9 cellular contexts compared by ENCODE assay signal in genomic region chr10:660413-660979, GRCh38. TPM values are rescaled to one million over a fixed set of nuclear protein-coding genes. Genes with fewer than 3 reads are reported as not detected.
DNase-seq lines count a peak whose midpoint lies in the region; TF ChIP-seq lines count a peak whose summit lies in the region.
"Had no signal": no experiment of that assay in that cellular context is flagged by ENCODE, and none has a peak within 500 bp of the region (broad histone marks: within the 10 kb centered on the region; RNA-seq: fewer than 3 reads in every experiment).

No MANE protein-coding gene starts in this region.

- no peaks in the 10 kb centered on the region for H3K27me3 ChIP-seq in esophagus squamous epithelium
- H3K27me3 ChIP-seq in neural cell (ENCODE audit: insufficient read depth, low read depth, low read length) = no peaks in the 10 kb centered on the region

- H3K36me3 ChIP-seq in esophagus squamous epithelium (no peaks in the 10 kb centered on the region), neural cell (ENCODE audit: insufficient read depth, low read length) (no peaks in the 10 kb centered on the region)

- peak overlapping the region; percentile 60 for H3K9ac ChIP-seq in neural cell (ENCODE audit: low read length)

- H3K4me3 Mint-ChIP-seq in type B pancreatic cell = peak overlapping the region; percentile 7

- H3K27ac ChIP-seq in esophagus squamous epithelium (peak overlapping the region in 3 of 4 donors; percentile 51 to 59 (median 55)), neural cell (ENCODE audit: low read length) (peak overlapping the region; percentile 84)

- no peaks in the 10 kb centered on the region for H4K20me1 ChIP-seq in neural cell (ENCODE audit: insufficient read depth)

- no peaks in the 10 kb centered on the region for H3K36me3 Mint-ChIP-seq in type B pancreatic cell

- H3K9me3 Mint-ChIP-seq in type B pancreatic cell = no peaks in the 10 kb centered on the region

- peak overlapping the region; percentile 54 for H3K27ac Mint-ChIP-seq in type B pancreatic cell

- TF ChIP-seq EP300 in neural cell (conservative IDR thresholded peaks at IDR 0.05; ENCODE audit: poor library complexity, severe bottlenecking) = no peak

- TF ChIP-seq RAD21 in neural cell (conservative IDR thresholded peaks at IDR 0.05) = no peak

- POLR2A ChIA-PET in GM10248 (lab: Yijun Ruan, JAX) = no interaction called here

- TF ChIP-seq POLR2A in esophagus squamous epithelium (IDR thresholded peaks at IDR 0.05) = no peak

- peaks cover 44% of the 10 kb centered on the region for H3K4me1 Mint-ChIP-seq in type B pancreatic cell (ENCODE audit: unreplicated experiment)

- H3K27me3 Mint-ChIP-seq in type B pancreatic cell = no peaks in the 10 kb centered on the region

- peaks cover 0 to 56% (median 5%) of the 10 kb centered on the region in 3 donors for H3K4me1 ChIP-seq in esophagus squamous epithelium

- no peaks in the 10 kb centered on the region for H3K9me2 ChIP-seq in neural cell (ENCODE audit: insufficient read depth, low read length)

- H2AFZ ChIP-seq in neural cell (ENCODE audit: low read depth, low read length) = no peak overlapping the region

- intact Hi-C loops in esophagus squamous epithelium (cut with DNase I) = no loop called here

- H3K4me2 ChIP-seq in neural cell (ENCODE audit: low read length) = peak overlapping the region; percentile 13

- H3K79me2 ChIP-seq in neural cell (replicated peaks; ENCODE audit: insufficient read depth, low read length) = peaks cover 79% of the 10 kb centered on the region

- H3F3A ChIP-seq in neural cell (ENCODE audit: insufficient read depth, low read length, poor library complexity, severe bottlenecking) = no peaks in the 10 kb centered on the region

- H3K9me3 ChIP-seq in esophagus squamous epithelium = no peaks in the 10 kb centered on the region
- no peaks in the 10 kb centered on the region for H3K9me3 ChIP-seq in neural cell (ENCODE audit: low read length)

- CTCF ChIA-PET in GM10248 (lab: Yijun Ruan, JAX) = interaction anchor here (1.4 kb wide), 2 partner anchors 8 to 15 kb away, joined by 3 to 5 read pairs; no protein-coding TSS in a partner anchor

- TF ChIP-seq CTCF in esophagus squamous epithelium (IDR thresholded peaks at IDR 0.05) (no peak), neural cell (IDR thresholded peaks at IDR 0.05; ENCODE audit: poor library complexity, severe bottlenecking) (no peak), type B pancreatic cell (conservative IDR thresholded peaks at IDR 0.05) (no peak), GM10248 (IDR thresholded peaks at IDR 0.05; ENCODE audit: control extremely low read depth, extremely low read depth, low read depth, missing control alignments) (no peak)

- no peak overlapping the region for H3K4me3 ChIP-seq in esophagus squamous epithelium
- peak overlapping the region; percentile 57 for H3K4me3 ChIP-seq in neural cell (ENCODE audit: low read length)

- DNase-seq in NCI-H510A treated with DMSO at 0.1 percent for 48 hours (lab: John Stamatoyannopoulos, UW) = peak; percentile 45
- no peak for DNase-seq in NCI-H510A (lab: John Stamatoyannopoulos, UW)
- no peak for DNase-seq in esophagus squamous epithelium (lab: John Stamatoyannopoulos, UW)
- DNase-seq in type B pancreatic cell (ENCODE audit: extremely low spot score, unreplicated experiment) = peak; percentile 39
- DNase-seq in NAMALWA (ENCODE audit: low spot score) = no peak
- no peak for DNase-seq in middle frontal gyrus (ENCODE audit: extremely low spot score, low spot score)
- no peak for DNase-seq in GM10248 (ENCODE audit: extremely low spot score)
- DNase-seq: MV-4-11 had no signal

- 76 to 79% methylated on average over 7 of the region's 7 CpGs for WGBS in esophagus squamous epithelium, 2 donors

TF ChIP-seq in neural cell, 6 proteins besides CTCF, POLR2A, EP300 and RAD21:
- TF ChIP-seq SMC3 (conservative IDR thresholded peaks at IDR 0.05; ENCODE audit: poor library complexity) (no peak), EZH2 (IDR thresholded peaks at IDR 0.05; ENCODE audit: borderline replicate concordance, insufficient read depth, low read length, poor library complexity, severe bottlenecking) (no peak), TAF1 (IDR thresholded peaks at IDR 0.05; ENCODE audit: low read depth) (no peak), MXI1 (conservative IDR thresholded peaks at IDR 0.05; ENCODE audit: poor library complexity, severe bottlenecking) (no peak), REST (IDR thresholded peaks at IDR 0.05; ENCODE audit: borderline replicate concordance) (no peak), POLR2AphosphoS5 (IDR thresholded peaks at IDR 0.05) (no peak)

RNA-seq across cellular contexts. Expression of gene DIP2C, which starts 29.0 kb away (rescaled TPM):
- total RNA-seq in esophagus squamous epithelium = 10 to 100 TPM in 1 of 4 donors, 1 to 10 TPM in 3; 2.4 to 14.9 (median 6.1) TPM
- 24.1 and 25.6 TPM in 2 replicates for polyA plus RNA-seq in neural cell
- 64.8 and 67.7 TPM in 2 replicates for polyA minus RNA-seq in neural cell
- 22.6 and 23.1 TPM in 2 replicates for total RNA-seq in type B pancreatic cell (ENCODE audit: low replicate concordance)

Comparison
In these comparisons a context has a peak if more than half of its experiments do, and no peak if none do; other contexts are left out.
1. DNase-seq: peak in NCI-H510A treated with DMSO at 0.1 percent for 48 hours (single experiment) and type B pancreatic cell (single experiment); none in NCI-H510A (single experiment), esophagus squamous epithelium (single experiment), NAMALWA (single experiment), middle frontal gyrus (single experiment) and GM10248 (single experiment).